1 cellular context compared by ENCODE assay signal in genomic region chr1:17425806-17426205, GRCh38.
TF ChIP-seq lines count a peak whose summit lies in the region.

No MANE protein-coding gene starts in this region.

TF ChIP-seq in GM23338, 12 proteins besides CTCF, POLR2A, EP300 and RAD21 (continued from another document):
- no peak for TF ChIP-seq REST (IDR thresholded peaks at IDR 0.05; ENCODE audit: unreplicated experiment)
- no peak for TF ChIP-seq ZNF462 (CRISPR knock-in tag; IDR thresholded peaks at IDR 0.05)
- no peak for TF ChIP-seq NANOG (IDR thresholded peaks at IDR 0.05; ENCODE audit: borderline replicate concordance)
- no peak for TF ChIP-seq POLR2AphosphoS5 (IDR thresholded peaks at IDR 0.05; ENCODE audit: low read depth)
- no peak for TF ChIP-seq JUNB (IDR thresholded peaks at IDR 0.05; ENCODE audit: unreplicated experiment)
